ENCODE assay signal across 9 cellular contexts in genomic region chr1:226349801-226350503, GRCh38. TPM values are rescaled to one million over a fixed set of nuclear protein-coding genes. Genes with fewer than 3 reads are reported as not detected.
DNase-seq lines count a peak whose midpoint lies in the region; ATAC-seq and TF ChIP-seq lines count a peak whose summit lies in the region.
"Had no signal": no experiment of that assay in that cellular context is flagged by ENCODE, and none has a peak within 500 bp of the region (broad histone marks: within the 10 kb centered on the region; RNA-seq: fewer than 3 reads in every experiment).

No MANE protein-coding gene starts in this region.

- 35 to 46% (median 41%) methylated on average over 17 of the region's 17 CpGs for WGBS in spleen, 5 donors

- no peaks in the 10 kb centered on the region for H3K9me3 ChIP-seq in spleen

- TF ChIP-seq POLR2A in GM18951 (IDR thresholded peaks at IDR 0.05; ENCODE audit: extremely low read depth, insufficient read depth, insufficient read length) (peak; percentile 17), spleen (IDR thresholded peaks at IDR 0.05) (no peak)

- no peak for TF ChIP-seq CTCF in spleen (IDR thresholded peaks at IDR 0.05 in 8 of 11, conservative IDR thresholded peaks at IDR 0.05 in 3 of 11)

- intact Hi-C loops in spleen (cut with DNase I; ENCODE audit: low total_unique reads), result no loop called here

- in situ Hi-C loops in GM18951 (cut with MboI; ENCODE audit: low sequenced_read_pairs, unreplicated experiment), result no loop called here

- no peak overlapping the region for H3K4me3 ChIP-seq in spleen

- DNase-seq in astrocyte of the hippocampus (ENCODE audit: low read depth, low spot score) (peak; percentile 7), spleen (peak; percentile 49), NCI-H2171 (lab: John Stamatoyannopoulos, UW) (no peak), amygdala (lab: John Stamatoyannopoulos, UW) (no peak), cortex of kidney (lab: John Stamatoyannopoulos, UW) (no peak)
- DNase-seq: activated T-cell treated with anti-CD3 and anti-CD28 coated beads, Interleukin-2, amount 50 U/mL, for 4 hours; stimulated activated CD4-positive, alpha-beta T cell treated with anti-CD3 and anti-CD28 coated beads, Interleukin-2, amount 100 ng/mL, for 48 hours had no signal

- no peaks in the 10 kb centered on the region for H3K27me3 ChIP-seq in spleen (replicated peaks in 1 of 7)

- peak; percentile 47 for ATAC-seq in HG03354 (IDR thresholded peaks at IDR 0.05; ENCODE audit: poor library complexity, severe bottlenecking, unreplicated experiment)
- ATAC-seq: activated T-cell treated with anti-CD3 and anti-CD28 coated beads, Interleukin-2, amount 50 U/mL, for 4 hours had no signal

- no peaks in the 10 kb centered on the region for H3K36me3 ChIP-seq in spleen

- peak overlapping the region in 1 of 8 donors; percentile 8 for H3K27ac ChIP-seq in spleen

- peaks cover 0 to 26% (median 10%) of the 10 kb centered on the region in 6 donors for H3K4me1 ChIP-seq in spleen

RNA-seq across cellular contexts. Expression of gene LIN9, which starts 41.0 kb away (rescaled TPM):
- total RNA-seq in spleen, result 1 to 10 TPM; 2.2 to 6.3 (median 3.6) TPM
- polyA plus RNA-seq in spleen, result 1 to 10 TPM; 1.8 to 2.8 (median 2.4) TPM

RNA-seq across cellular contexts. Expression of gene PARP1, which starts 57.9 kb away (rescaled TPM):
- total RNA-seq in spleen, result 100 to 1,000 TPM; 119 to 213 (median 134) TPM
- polyA plus RNA-seq in spleen, result 10 to 100 TPM; 39.2 to 71.8 (median 69.7) TPM

Comparison
In these comparisons a context has a peak if more than half of its experiments do, and no peak if none do; other contexts are left out.
1. DNase-seq: peak in astrocyte of the hippocampus (single experiment) and spleen (single experiment); none in NCI-H2171 (single experiment), amygdala (0 of 56) and cortex of kidney (single experiment).